1 cellular context compared by ENCODE assay signal in the genomic region with DNA sequence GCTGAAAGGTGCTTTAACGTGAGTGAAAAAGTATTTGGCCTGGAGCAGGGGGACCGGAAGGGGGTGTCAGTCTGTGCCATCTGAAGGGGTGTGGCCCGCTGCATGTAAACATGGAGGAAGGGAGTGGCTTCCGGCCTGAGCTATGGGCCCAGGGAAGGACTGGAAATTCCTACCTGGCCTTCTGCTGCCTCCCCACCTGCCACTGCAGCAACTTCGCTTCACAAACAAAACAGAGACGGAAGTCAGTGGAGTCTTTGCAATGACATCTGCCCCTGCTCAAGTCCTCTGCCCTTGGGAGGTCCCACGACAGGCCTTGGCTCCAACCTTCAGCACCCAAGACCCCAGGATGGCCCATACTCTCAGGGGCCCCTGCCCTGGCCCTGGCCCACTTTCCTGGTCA.
TF ChIP-seq lines count a peak whose summit lies in the region.

No MANE protein-coding gene starts in this region.

TF ChIP-seq in HepG2, 621 proteins besides CTCF, POLR2A, EP300 and RAD21 (continued from another document and continues in another):
- TF ChIP-seq, protein P1, sequence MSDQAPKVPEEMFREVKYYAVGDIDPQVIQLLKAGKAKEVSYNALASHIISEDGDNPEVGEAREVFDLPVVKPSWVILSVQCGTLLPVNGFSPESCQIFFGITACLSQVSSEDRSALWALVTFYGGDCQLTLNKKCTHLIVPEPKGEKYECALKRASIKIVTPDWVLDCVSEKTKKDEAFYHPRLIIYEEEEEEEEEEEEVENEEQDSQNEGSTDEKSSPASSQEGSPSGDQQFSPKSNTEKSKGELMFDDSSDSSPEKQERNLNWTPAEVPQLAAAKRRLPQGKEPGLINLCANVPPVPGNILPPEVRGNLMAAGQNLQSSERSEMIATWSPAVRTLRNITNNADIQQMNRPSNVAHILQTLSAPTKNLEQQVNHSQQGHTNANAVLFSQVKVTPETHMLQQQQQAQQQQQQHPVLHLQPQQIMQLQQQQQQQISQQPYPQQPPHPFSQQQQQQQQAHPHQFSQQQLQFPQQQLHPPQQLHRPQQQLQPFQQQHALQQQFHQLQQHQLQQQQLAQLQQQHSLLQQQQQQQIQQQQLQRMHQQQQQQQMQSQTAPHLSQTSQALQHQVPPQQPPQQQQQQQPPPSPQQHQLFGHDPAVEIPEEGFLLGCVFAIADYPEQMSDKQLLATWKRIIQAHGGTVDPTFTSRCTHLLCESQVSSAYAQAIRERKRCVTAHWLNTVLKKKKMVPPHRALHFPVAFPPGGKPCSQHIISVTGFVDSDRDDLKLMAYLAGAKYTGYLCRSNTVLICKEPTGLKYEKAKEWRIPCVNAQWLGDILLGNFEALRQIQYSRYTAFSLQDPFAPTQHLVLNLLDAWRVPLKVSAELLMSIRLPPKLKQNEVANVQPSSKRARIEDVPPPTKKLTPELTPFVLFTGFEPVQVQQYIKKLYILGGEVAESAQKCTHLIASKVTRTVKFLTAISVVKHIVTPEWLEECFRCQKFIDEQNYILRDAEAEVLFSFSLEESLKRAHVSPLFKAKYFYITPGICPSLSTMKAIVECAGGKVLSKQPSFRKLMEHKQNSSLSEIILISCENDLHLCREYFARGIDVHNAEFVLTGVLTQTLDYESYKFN (CRISPR knock-in tag; conservative IDR thresholded peaks at IDR 0.05): peak; percentile 80
- TF ChIP-seq SALL1 (CRISPR knock-in tag; IDR thresholded peaks at IDR 0.05): peak; percentile 79
- peak; percentile 97 for TF ChIP-seq FOXA3 (CRISPR knock-in tag; IDR thresholded peaks at IDR 0.05)
- TF ChIP-seq KDM6A (CRISPR knock-in tag; IDR thresholded peaks at IDR 0.05; ENCODE audit: low read depth): peak; percentile 49; the same call in 1 of the 2 replicates
- TF ChIP-seq, protein P2, sequence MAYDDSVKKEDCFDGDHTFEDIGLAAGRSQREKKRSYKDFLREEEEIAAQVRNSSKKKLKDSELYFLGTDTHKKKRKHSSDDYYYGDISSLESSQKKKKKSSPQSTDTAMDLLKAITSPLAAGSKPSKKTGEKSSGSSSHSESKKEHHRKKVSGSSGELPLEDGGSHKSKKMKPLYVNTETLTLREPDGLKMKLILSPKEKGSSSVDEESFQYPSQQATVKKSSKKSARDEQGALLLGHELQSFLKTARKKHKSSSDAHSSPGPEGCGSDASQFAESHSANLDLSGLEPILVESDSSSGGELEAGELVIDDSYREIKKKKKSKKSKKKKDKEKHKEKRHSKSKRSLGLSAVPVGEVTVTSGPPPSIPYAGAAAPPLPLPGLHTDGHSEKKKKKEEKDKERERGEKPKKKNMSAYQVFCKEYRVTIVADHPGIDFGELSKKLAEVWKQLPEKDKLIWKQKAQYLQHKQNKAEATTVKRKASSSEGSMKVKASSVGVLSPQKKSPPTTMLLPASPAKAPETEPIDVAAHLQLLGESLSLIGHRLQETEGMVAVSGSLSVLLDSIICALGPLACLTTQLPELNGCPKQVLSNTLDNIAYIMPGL (CRISPR knock-in tag; IDR thresholded peaks at IDR 0.05; ENCODE audit: borderline replicate concordance in 1 of 2, low read depth in 1 of 2): peak in 1 of 2 experiments; percentile 43; a peak in 1 of 4 replicates
- peak; percentile 73 for TF ChIP-seq ELF3 (CRISPR knock-in tag; IDR thresholded peaks at IDR 0.05)
- no peak for TF ChIP-seq SOX6 (IDR thresholded peaks at IDR 0.05)
- peak; percentile 58 for TF ChIP-seq SOX6 (CRISPR knock-in tag; IDR thresholded peaks at IDR 0.05)
- no peak for TF ChIP-seq ZNF572 (CRISPR knock-in tag; IDR thresholded peaks at IDR 0.05)
- no peak for TF ChIP-seq CBX2 (IDR thresholded peaks at IDR 0.05; ENCODE audit: low read depth, low read length)
- no peak for TF ChIP-seq CBX2 (CRISPR knock-in tag; IDR thresholded peaks at IDR 0.05; ENCODE audit: low read depth)
- TF ChIP-seq PHF5A (CRISPR knock-in tag; IDR thresholded peaks at IDR 0.05; ENCODE audit: low read depth, unreplicated experiment): peak; percentile 59
- no peak for TF ChIP-seq SNRNP70 (IDR thresholded peaks at IDR 0.05; ENCODE audit: low read depth, low read length)
- TF ChIP-seq AKAP8 (CRISPR knock-in tag; IDR thresholded peaks at IDR 0.05): peak; percentile 51; the same call in 1 of the 2 replicates
- no peak for TF ChIP-seq MAFF (IDR thresholded peaks at IDR 0.05; ENCODE audit: low read depth, low read length)
- TF ChIP-seq NBN (conservative IDR thresholded peaks at IDR 0.05): no peak
- TF ChIP-seq, protein P3, sequence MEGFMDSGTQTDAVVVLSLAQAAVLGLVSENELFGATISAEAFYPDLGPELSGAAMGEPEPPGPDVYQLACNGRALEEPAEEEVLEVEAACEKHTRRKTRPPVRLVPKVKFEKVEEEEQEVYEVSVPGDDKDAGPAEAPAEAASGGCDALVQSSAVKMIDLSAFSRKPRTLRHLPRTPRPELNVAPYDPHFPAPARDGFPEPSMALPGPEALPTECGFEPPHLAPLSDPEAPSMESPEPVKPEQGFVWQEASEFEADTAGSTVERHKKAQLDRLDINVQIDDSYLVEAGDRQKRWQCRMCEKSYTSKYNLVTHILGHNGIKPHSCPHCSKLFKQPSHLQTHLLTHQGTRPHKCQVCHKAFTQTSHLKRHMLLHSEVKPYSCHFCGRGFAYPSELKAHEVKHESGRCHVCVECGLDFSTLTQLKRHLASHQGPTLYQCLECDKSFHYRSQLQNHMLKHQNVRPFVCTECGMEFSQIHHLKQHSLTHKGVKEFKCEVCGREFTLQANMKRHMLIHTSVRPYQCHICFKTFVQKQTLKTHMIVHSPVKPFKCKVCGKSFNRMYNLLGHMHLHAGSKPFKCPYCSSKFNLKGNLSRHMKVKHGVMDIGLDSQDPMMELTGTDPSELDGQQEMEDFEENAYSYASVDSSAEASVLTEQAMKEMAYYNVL (CRISPR knock-in tag; IDR thresholded peaks at IDR 0.05; ENCODE audit: borderline replicate concordance): peak; percentile 36; the same call in 1 of the 2 replicates
- no peak for TF ChIP-seq SCMH1 (CRISPR knock-in tag; IDR thresholded peaks at IDR 0.05; ENCODE audit: borderline replicate concordance)
- TF ChIP-seq, protein P4, sequence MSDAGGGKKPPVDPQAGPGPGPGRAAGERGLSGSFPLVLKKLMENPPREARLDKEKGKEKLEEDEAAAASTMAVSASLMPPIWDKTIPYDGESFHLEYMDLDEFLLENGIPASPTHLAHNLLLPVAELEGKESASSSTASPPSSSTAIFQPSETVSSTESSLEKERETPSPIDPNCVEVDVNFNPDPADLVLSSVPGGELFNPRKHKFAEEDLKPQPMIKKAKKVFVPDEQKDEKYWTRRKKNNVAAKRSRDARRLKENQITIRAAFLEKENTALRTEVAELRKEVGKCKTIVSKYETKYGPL (CRISPR knock-in tag; IDR thresholded peaks at IDR 0.05): no peak
- TF ChIP-seq KLF12 (CRISPR knock-in tag; IDR thresholded peaks at IDR 0.05; ENCODE audit: borderline replicate concordance): peak; percentile 81; the same call in 1 of the 2 replicates
- TF ChIP-seq, protein P5, sequence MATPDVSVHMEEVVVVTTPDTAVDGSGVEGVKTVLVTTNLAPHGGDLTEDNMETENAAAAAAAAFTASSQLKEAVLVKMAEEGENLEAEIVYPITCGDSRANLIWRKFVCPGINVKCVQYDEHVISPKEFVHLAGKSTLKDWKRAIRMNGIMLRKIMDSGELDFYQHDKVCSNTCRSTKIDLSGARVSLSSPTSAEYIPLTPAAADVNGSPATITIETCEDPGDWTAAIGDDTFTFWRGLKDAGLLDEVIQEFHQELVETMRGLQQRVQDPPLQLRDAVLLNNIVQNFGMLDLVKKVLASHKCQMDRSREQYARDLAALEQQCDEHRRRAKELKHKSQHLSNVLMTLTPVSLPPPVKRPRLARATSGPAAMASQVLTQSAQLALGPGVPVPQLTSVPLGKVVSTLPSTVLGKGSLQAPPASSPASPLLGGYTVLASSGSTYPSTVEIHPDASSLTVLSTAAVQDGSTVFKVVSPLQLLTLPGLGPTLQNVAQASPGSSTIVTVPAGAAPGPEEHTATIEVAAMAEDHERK (CRISPR knock-in tag; IDR thresholded peaks at IDR 0.05; ENCODE audit: low read depth): no peak
- TF ChIP-seq, protein P6, sequence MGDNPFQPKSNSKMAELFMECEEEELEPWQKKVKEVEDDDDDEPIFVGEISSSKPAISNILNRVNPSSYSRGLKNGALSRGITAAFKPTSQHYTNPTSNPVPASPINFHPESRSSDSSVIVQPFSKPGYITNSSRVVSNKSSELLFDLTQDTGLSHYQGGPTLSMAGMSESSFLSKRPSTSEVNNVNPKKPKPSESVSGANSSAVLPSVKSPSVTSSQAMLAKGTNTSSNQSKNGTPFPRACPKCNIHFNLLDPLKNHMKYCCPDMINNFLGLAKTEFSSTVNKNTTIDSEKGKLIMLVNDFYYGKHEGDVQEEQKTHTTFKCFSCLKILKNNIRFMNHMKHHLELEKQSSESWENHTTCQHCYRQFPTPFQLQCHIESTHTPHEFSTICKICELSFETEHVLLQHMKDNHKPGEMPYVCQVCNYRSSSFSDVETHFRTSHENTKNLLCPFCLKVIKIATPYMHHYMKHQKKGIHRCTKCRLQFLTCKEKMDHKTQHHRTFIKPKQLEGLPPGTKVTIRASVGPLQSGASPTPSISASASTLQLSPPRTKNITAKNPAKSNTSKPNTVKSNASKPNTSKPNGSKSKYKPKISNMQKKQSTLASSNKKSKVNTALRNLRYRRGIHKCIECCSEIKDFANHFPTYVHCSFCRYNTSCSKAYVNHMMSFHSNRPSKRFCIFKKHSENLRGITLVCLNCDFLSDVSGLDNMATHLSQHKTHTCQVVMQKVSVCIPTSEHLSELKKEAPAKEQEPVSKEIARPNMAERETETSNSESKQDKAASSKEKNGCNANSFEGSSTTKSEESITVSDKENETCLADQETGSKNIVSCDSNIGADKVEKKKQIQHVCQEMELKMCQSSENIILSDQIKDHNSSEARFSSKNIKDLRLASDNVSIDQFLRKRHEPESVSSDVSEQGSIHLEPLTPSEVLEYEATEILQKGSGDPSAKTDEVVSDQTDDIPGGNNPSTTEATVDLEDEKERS (CRISPR knock-in tag; IDR thresholded peaks at IDR 0.05): peak; percentile 66; the same call in 1 of the 2 replicates
- TF ChIP-seq MIER3 (CRISPR knock-in tag; IDR thresholded peaks at IDR 0.05; ENCODE audit: borderline replicate concordance): peak; percentile 17; the same call in 1 of the 2 replicates
- TF ChIP-seq, protein P7, sequence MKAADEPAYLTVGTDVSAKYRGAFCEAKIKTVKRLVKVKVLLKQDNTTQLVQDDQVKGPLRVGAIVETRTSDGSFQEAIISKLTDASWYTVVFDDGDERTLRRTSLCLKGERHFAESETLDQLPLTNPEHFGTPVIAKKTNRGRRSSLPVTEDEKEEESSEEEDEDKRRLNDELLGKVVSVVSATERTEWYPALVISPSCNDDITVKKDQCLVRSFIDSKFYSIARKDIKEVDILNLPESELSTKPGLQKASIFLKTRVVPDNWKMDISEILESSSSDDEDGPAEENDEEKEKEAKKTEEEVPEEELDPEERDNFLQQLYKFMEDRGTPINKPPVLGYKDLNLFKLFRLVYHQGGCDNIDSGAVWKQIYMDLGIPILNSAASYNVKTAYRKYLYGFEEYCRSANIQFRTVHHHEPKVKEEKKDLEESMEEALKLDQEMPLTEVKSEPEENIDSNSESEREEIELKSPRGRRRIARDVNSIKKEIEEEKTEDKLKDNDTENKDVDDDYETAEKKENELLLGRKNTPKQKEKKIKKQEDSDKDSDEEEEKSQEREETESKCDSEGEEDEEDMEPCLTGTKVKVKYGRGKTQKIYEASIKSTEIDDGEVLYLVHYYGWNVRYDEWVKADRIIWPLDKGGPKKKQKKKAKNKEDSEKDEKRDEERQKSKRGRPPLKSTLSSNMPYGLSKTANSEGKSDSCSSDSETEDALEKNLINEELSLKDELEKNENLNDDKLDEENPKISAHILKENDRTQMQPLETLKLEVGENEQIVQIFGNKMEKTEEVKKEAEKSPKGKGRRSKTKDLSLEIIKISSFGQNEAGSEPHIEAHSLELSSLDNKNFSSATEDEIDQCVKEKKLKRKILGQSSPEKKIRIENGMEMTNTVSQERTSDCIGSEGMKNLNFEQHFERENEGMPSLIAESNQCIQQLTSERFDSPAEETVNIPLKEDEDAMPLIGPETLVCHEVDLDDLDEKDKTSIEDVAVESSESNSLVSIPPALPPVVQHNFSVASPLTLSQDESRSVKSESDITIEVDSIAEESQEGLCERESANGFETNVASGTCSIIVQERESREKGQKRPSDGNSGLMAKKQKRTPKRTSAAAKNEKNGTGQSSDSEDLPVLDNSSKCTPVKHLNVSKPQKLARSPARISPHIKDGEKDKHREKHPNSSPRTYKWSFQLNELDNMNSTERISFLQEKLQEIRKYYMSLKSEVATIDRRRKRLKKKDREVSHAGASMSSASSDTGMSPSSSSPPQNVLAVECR (CRISPR knock-in tag; IDR thresholded peaks at IDR 0.05; ENCODE audit: borderline replicate concordance): no peak
- no peak; the same call in 1 of the 2 replicates for TF ChIP-seq ZNF274 (CRISPR knock-in tag; IDR thresholded peaks at IDR 0.05)
- TF ChIP-seq, protein P8, sequence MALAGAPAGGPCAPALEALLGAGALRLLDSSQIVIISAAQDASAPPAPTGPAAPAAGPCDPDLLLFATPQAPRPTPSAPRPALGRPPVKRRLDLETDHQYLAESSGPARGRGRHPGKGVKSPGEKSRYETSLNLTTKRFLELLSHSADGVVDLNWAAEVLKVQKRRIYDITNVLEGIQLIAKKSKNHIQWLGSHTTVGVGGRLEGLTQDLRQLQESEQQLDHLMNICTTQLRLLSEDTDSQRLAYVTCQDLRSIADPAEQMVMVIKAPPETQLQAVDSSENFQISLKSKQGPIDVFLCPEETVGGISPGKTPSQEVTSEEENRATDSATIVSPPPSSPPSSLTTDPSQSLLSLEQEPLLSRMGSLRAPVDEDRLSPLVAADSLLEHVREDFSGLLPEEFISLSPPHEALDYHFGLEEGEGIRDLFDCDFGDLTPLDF (CRISPR knock-in tag; IDR thresholded peaks at IDR 0.05): no peak
- peak; percentile 62 for TF ChIP-seq ZBTB20 (CRISPR knock-in tag; IDR thresholded peaks at IDR 0.05; ENCODE audit: borderline replicate concordance, low read depth)
- TF ChIP-seq, protein P9, sequence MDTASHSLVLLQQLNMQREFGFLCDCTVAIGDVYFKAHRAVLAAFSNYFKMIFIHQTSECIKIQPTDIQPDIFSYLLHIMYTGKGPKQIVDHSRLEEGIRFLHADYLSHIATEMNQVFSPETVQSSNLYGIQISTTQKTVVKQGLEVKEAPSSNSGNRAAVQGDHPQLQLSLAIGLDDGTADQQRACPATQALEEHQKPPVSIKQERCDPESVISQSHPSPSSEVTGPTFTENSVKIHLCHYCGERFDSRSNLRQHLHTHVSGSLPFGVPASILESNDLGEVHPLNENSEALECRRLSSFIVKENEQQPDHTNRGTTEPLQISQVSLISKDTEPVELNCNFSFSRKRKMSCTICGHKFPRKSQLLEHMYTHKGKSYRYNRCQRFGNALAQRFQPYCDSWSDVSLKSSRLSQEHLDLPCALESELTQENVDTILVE (CRISPR knock-in tag; IDR thresholded peaks at IDR 0.05): no peak
- TF ChIP-seq ZBTB7A (CRISPR knock-in tag; IDR thresholded peaks at IDR 0.05): no peak
- no peak for TF ChIP-seq ZKSCAN1 (IDR thresholded peaks at IDR 0.05; ENCODE audit: low read length)
- no peak for TF ChIP-seq MTA3 (CRISPR knock-in tag; IDR thresholded peaks at IDR 0.05)
- TF ChIP-seq RARA (CRISPR knock-in tag; IDR thresholded peaks at IDR 0.05): peak; percentile 54
